Comparison of ENCODE assay signal across 16 cellular contexts in genomic region chr3:173510565-173510964, GRCh38.
DNase-seq lines count a peak whose midpoint lies in the region; ATAC-seq and TF ChIP-seq lines count a peak whose summit lies in the region.
"Had no signal": no experiment of that assay in that cellular context is flagged by ENCODE, and none has a peak within 500 bp of the region (broad histone marks: within the 10 kb centered on the region; RNA-seq: fewer than 3 reads in every experiment).

No MANE protein-coding gene starts in this region.

- H3K27ac ChIP-seq in heart left ventricle = peak overlapping the region in 2 of 12 donors; percentile 3 to 43
- no peak overlapping the region for H3K27ac ChIP-seq in left ventricle myocardium inferior (replicated peaks)
- H3K27ac ChIP-seq in substantia nigra (ENCODE audit: low read depth, low read length, poor library complexity, severe bottlenecking) = peak overlapping the region; percentile 13
- H3K27ac ChIP-seq: A549, C4-2B, HL-60 had no signal

- intact Hi-C loops in heart left ventricle (cut with DNase I) = no loop called here
- intact Hi-C loops in left ventricle myocardium inferior (cut with micrococcal nuclease) = no loop called here

- H3K36me3 ChIP-seq in heart left ventricle (no peaks in the 10 kb centered on the region), left ventricle myocardium inferior (no peaks in the 10 kb centered on the region)
- H3K36me3 ChIP-seq: BE2C had no signal

- H3K4me3 Mint-ChIP-seq in immature natural killer cell = no peak overlapping the region
- H3K4me3 Mint-ChIP-seq: CD4-positive, alpha-beta memory T cell had no signal

- no peak for TF ChIP-seq POLR2A in heart left ventricle (IDR thresholded peaks at IDR 0.05)

- no peaks in the 10 kb centered on the region for H3K4me1 Mint-ChIP-seq in immature natural killer cell
- H3K4me1 Mint-ChIP-seq: CD4-positive, alpha-beta memory T cell had no signal

- DNase-seq in heart left ventricle (no peak), left ventricle myocardium inferior (no peak), SK-MEL-5 (ENCODE audit: low read depth, low spot score) (peak; percentile 61), medulla oblongata (ENCODE audit: extremely low spot score) (peak; percentile 56), substantia nigra (lab: John Stamatoyannopoulos, UW) (no peak), NCI-H226 (no peak), immature natural killer cell (no peak), DMS153 treated with DMSO at 0.1 percent for 48 hours (lab: John Stamatoyannopoulos, UW; ENCODE audit: unreplicated experiment) (no peak)
- DNase-seq: BE2C; CD4-positive, alpha-beta memory T cell; DMS153; DND-41; GDM1 had no signal

- H3K27ac Mint-ChIP-seq in immature natural killer cell = no peak overlapping the region
- H3K27ac Mint-ChIP-seq: CD4-positive, alpha-beta memory T cell had no signal

- no peaks in the 10 kb centered on the region for H3K36me3 Mint-ChIP-seq in immature natural killer cell
- H3K36me3 Mint-ChIP-seq: CD4-positive, alpha-beta memory T cell had no signal

- peaks cover 0 to 2% (median 0%) of the 10 kb centered on the region in 3 donors for H3K27me3 Mint-ChIP-seq in immature natural killer cell (ENCODE audit: low read depth in 3 of 3)
- H3K27me3 Mint-ChIP-seq: CD4-positive, alpha-beta memory T cell had no signal

- H3K27me3 ChIP-seq in heart left ventricle (no peaks in the 10 kb centered on the region), left ventricle myocardium inferior (ENCODE audit: low read depth) (no peaks in the 10 kb centered on the region)
- H3K27me3 ChIP-seq: BE2C had no signal

- no peak for TF ChIP-seq CTCF in heart left ventricle (IDR thresholded peaks at IDR 0.05)
- no peak for TF ChIP-seq CTCF in left ventricle myocardium inferior (IDR thresholded peaks at IDR 0.05; ENCODE audit: borderline replicate concordance)

- ATAC-seq in heart left ventricle = peak in 3 of 4 donors; percentile 41 to 61 (median 61)
- ATAC-seq: A549 had no signal

- peaks cover 7 to 33% (median 10%) of the 10 kb centered on the region in 6 donors for H3K9me3 Mint-ChIP-seq in immature natural killer cell

- WGBS in heart left ventricle, 4 donors = 54 to 56% (median 55%) methylated on average over 4 of the region's 4 CpGs

- peaks cover 0 to 11% (median 0%) of the 10 kb centered on the region in 12 donors for H3K4me1 ChIP-seq in heart left ventricle
- H3K4me1 ChIP-seq in left ventricle myocardium inferior = peaks cover 9% of the 10 kb centered on the region
- H3K4me1 ChIP-seq: A549, BE2C had no signal

- H3K9me3 ChIP-seq in heart left ventricle = peaks cover 0 to 6% (median 0%) of the 10 kb centered on the region in 12 donors
- peaks cover 5% of the 10 kb centered on the region for H3K9me3 ChIP-seq in left ventricle myocardium inferior (replicated peaks)
- H3K9me3 ChIP-seq: A549, BE2C had no signal

- H3K4me3 ChIP-seq in heart left ventricle (no peak overlapping the region), left ventricle myocardium inferior (no peak overlapping the region)
- H3K4me3 ChIP-seq: A549 had no signal

- in situ Hi-C loops in SK-MEL-5 (cut with HindIII; ENCODE audit: low pct_unique_long_range_greater_than_20kb, low sequenced_read_pairs) = no loop called here

Comparison
In these comparisons a context has a peak if more than half of its experiments do, and no peak if none do; other contexts are left out.
1. DNase-seq: peak in SK-MEL-5 (single experiment) and medulla oblongata (single experiment); none in heart left ventricle (0 of 5), left ventricle myocardium inferior (single experiment), substantia nigra (0 of 49), NCI-H226 (single experiment), immature natural killer cell (0 of 3) and DMS153 treated with DMSO at 0.1 percent for 48 hours (single experiment).